In the genomic region with DNA sequence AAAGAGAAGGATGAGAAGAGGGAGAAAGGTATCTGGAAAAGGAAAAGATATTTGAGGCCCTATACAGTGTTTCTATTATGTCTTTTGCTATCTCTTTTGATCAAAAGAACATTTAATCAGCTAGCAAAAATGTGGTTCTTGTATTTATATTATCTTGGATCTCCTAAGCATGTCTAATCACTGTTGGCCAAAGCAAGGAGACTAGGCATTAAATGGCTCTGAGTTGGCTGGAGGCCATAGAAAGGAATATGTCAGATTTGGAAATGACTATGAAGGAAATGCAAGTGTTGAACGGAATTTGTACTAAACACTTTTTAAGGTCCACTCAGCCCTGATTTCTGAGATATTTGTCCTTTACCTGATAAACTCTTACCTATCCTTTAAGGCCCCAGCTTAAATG, we compare ENCODE assay signal across 17 cellular contexts. TPM values are rescaled to one million over a fixed set of nuclear protein-coding genes. Genes with fewer than 3 reads are reported as not detected.
DNase-seq lines count a peak whose midpoint lies in the region; ATAC-seq and TF ChIP-seq lines count a peak whose summit lies in the region.
"Had no signal": no experiment of that assay in that cellular context is flagged by ENCODE, and none has a peak within 500 bp of the region (broad histone marks: within the 10 kb centered on the region; RNA-seq: fewer than 3 reads in every experiment).

No MANE protein-coding gene starts in this region.

- ATAC-seq in activated T-cell treated with anti-CD3 and anti-CD28 coated beads, Interleukin-2, amount 50 U/mL, for 72 hours (replicated peaks in 1 of 2) = no peak
- ATAC-seq in natural killer cell treated with Interleukin-12 subunit alpha and Interleukin-12 subunit beta and Interleukin-15 and Interleukin-18, amount 100 ng/mL, for 72 hours = no peak
- ATAC-seq: CD8-positive, alpha-beta T cell had no signal

- H3K4me3 Mint-ChIP-seq in activated T-cell treated with anti-CD3 and anti-CD28 coated beads, Interleukin-2, amount 50 U/mL, for 72 hours = no peak overlapping the region
- no peak overlapping the region for H3K4me3 Mint-ChIP-seq in natural killer cell treated with Interleukin-12 subunit alpha and Interleukin-12 subunit beta and Interleukin-15 and Interleukin-18, amount 100 ng/mL, for 72 hours
- H3K4me3 Mint-ChIP-seq: CD8-positive, alpha-beta T cell had no signal

- TF ChIP-seq CTCF in astrocyte of the spinal cord (IDR thresholded peaks at IDR 0.05; ENCODE audit: low read depth, low read length) = no peak
- TF ChIP-seq CTCF in retinal pigment epithelial cell (conservative IDR thresholded peaks at IDR 0.05; ENCODE audit: low read depth, low read length) = no peak

- H3K4me1 Mint-ChIP-seq in activated T-cell treated with anti-CD3 and anti-CD28 coated beads, Interleukin-2, amount 50 U/mL, for 72 hours (ENCODE audit: low read depth) = peaks cover 17% of the 10 kb centered on the region
- H3K4me1 Mint-ChIP-seq in natural killer cell treated with Interleukin-12 subunit alpha and Interleukin-12 subunit beta and Interleukin-15 and Interleukin-18, amount 100 ng/mL, for 72 hours (ENCODE audit: low read depth in 2 of 2) = peaks cover 7 to 23% of the 10 kb centered on the region in 2 donors

- DNase-seq in HCEC 1CT (peak; percentile 11), RPMI7951 (ENCODE audit: low read depth) (peak; percentile 50), astrocyte of the spinal cord (ENCODE audit: low read depth, low spot score) (peak; percentile 48), retinal pigment epithelial cell (ENCODE audit: low read depth) (peak; percentile 47), HUDEP-2 (lab: John Stamatoyannopoulos, UW; ENCODE audit: unreplicated experiment in 76 of 76) (no peak)
- no peak for DNase-seq in activated T-cell treated with anti-CD3 and anti-CD28 coated beads, Interleukin-2, amount 50 U/mL, for 72 hours
- no peak for DNase-seq in natural killer cell treated with Interleukin-12 subunit alpha and Interleukin-12 subunit beta and Interleukin-15 and Interleukin-18, amount 100 ng/mL, for 72 hours (ENCODE audit: low spot score)
- DNase-seq: CD8-positive, alpha-beta T cell; DMS79 treated with DMSO at 0.1 percent for 48 hours; GOT3; MV-4-11; NCI-H1417; NCI-H187 treated with DMSO at 0.1 percent for 48 hours; NCI-H69; OCI-M1; RPMI8226; SIG-M5 had no signal

- H3K27me3 Mint-ChIP-seq in activated T-cell treated with anti-CD3 and anti-CD28 coated beads, Interleukin-2, amount 50 U/mL, for 72 hours (ENCODE audit: low read depth) = peaks cover 15% of the 10 kb centered on the region
- peaks cover 0 to 5% of the 10 kb centered on the region in 2 donors for H3K27me3 Mint-ChIP-seq in natural killer cell treated with Interleukin-12 subunit alpha and Interleukin-12 subunit beta and Interleukin-15 and Interleukin-18, amount 100 ng/mL, for 72 hours

- H3K4me3 ChIP-seq in astrocyte of the spinal cord (ENCODE audit: low read depth, low read length) (no peak overlapping the region), retinal pigment epithelial cell (ENCODE audit: low read length) (no peak overlapping the region)

- H3K36me3 Mint-ChIP-seq in activated T-cell treated with anti-CD3 and anti-CD28 coated beads, Interleukin-2, amount 50 U/mL, for 72 hours (ENCODE audit: insufficient read depth in 2 of 2) = no peaks in the 10 kb centered on the region
- no peaks in the 10 kb centered on the region for H3K36me3 Mint-ChIP-seq in natural killer cell treated with Interleukin-12 subunit alpha and Interleukin-12 subunit beta and Interleukin-15 and Interleukin-18, amount 100 ng/mL, for 72 hours
- H3K36me3 Mint-ChIP-seq: CD8-positive, alpha-beta T cell had no signal

- no peaks in the 10 kb centered on the region for H3K9me3 Mint-ChIP-seq in activated T-cell treated with anti-CD3 and anti-CD28 coated beads, Interleukin-2, amount 50 U/mL, for 72 hours
- no peaks in the 10 kb centered on the region for H3K9me3 Mint-ChIP-seq in natural killer cell treated with Interleukin-12 subunit alpha and Interleukin-12 subunit beta and Interleukin-15 and Interleukin-18, amount 100 ng/mL, for 72 hours
- H3K9me3 Mint-ChIP-seq: CD8-positive, alpha-beta T cell had no signal

- in situ Hi-C loops in astrocyte of the spinal cord (cut with HindIII; ENCODE audit: low sequenced_read_pairs) = no loop called here

- H3K27ac Mint-ChIP-seq in activated T-cell treated with anti-CD3 and anti-CD28 coated beads, Interleukin-2, amount 50 U/mL, for 72 hours = no peak overlapping the region
- no peak overlapping the region for H3K27ac Mint-ChIP-seq in natural killer cell treated with Interleukin-12 subunit alpha and Interleukin-12 subunit beta and Interleukin-15 and Interleukin-18, amount 100 ng/mL, for 72 hours
- H3K27ac Mint-ChIP-seq: CD8-positive, alpha-beta T cell had no signal

RNA-seq across cellular contexts. Expression of gene THG1L, which starts 22.4 kb away (rescaled TPM):
- total RNA-seq in RPMI7951 (2014; rRNA removed; shearing (Covaris generic)) = 17.3 and 21.7 TPM in 2 replicates
- 10 to 100 TPM; 33.4 to 35.7 TPM for total RNA-seq in activated T-cell treated with anti-CD3 and anti-CD28 coated beads, Interleukin-2, amount 50 U/mL, for 72 hours
- 10 to 100 TPM; 15.7 to 18.9 TPM for total RNA-seq in natural killer cell treated with Interleukin-12 subunit alpha and Interleukin-12 subunit beta and Interleukin-15 and Interleukin-18, amount 100 ng/mL, for 72 hours

RNA-seq across cellular contexts. Expression of gene LSM11, which starts 34.6 kb away (rescaled TPM):
- 2.3 and 2.4 TPM in 2 replicates for total RNA-seq in RPMI7951 (2014; rRNA removed; shearing (Covaris generic))
- 1 to 10 TPM; 6.7 to 7.4 TPM for total RNA-seq in activated T-cell treated with anti-CD3 and anti-CD28 coated beads, Interleukin-2, amount 50 U/mL, for 72 hours
- 1 to 10 TPM; 4.5 to 7.9 TPM for total RNA-seq in natural killer cell treated with Interleukin-12 subunit alpha and Interleukin-12 subunit beta and Interleukin-15 and Interleukin-18, amount 100 ng/mL, for 72 hours

RNA-seq across cellular contexts. Expression of gene C5orf52, which starts 37.5 kb away (rescaled TPM):
- total RNA-seq in RPMI7951 (2014; rRNA removed; shearing (Covaris generic)) = not detected in 2 replicates
- total RNA-seq in activated T-cell treated with anti-CD3 and anti-CD28 coated beads, Interleukin-2, amount 50 U/mL, for 72 hours = not detected
- not detected for total RNA-seq in natural killer cell treated with Interleukin-12 subunit alpha and Interleukin-12 subunit beta and Interleukin-15 and Interleukin-18, amount 100 ng/mL, for 72 hours
- total RNA-seq: CD8-positive, alpha-beta T cell had no signal

RNA-seq across cellular contexts. Expression of gene SOX30, which starts 56.6 kb away (rescaled TPM):
- not detected in 2 replicates for total RNA-seq in RPMI7951 (2014; rRNA removed; shearing (Covaris generic))
- total RNA-seq in activated T-cell treated with anti-CD3 and anti-CD28 coated beads, Interleukin-2, amount 50 U/mL, for 72 hours = 1 to 10 TPM in 1 of 2 donors, under 1 TPM in 1; 0.34 to 2.0 TPM
- total RNA-seq in natural killer cell treated with Interleukin-12 subunit alpha and Interleukin-12 subunit beta and Interleukin-15 and Interleukin-18, amount 100 ng/mL, for 72 hours = not detected
- total RNA-seq: CD8-positive, alpha-beta T cell had no signal

Comparison
In these comparisons a context has a peak if more than half of its experiments do, and no peak if none do; other contexts are left out.
1. DNase-seq: peak in HCEC 1CT (single experiment), RPMI7951 (single experiment), astrocyte of the spinal cord (single experiment) and retinal pigment epithelial cell (single experiment); none in HUDEP-2 (0 of 76), activated T-cell treated with anti-CD3 and anti-CD28 coated beads, Interleukin-2, amount 50 U/mL, for 72 hours (0 of 2) and natural killer cell treated with Interleukin-12 subunit alpha and Interleukin-12 subunit beta and Interleukin-15 and Interleukin-18, amount 100 ng/mL, for 72 hours (single experiment).